Comparison of ENCODE assay signal across 13 cellular contexts in genomic region chr1:65528104-65528503, GRCh38.
DNase-seq lines count a peak whose midpoint lies in the region; ATAC-seq and TF ChIP-seq lines count a peak whose summit lies in the region.
"Had no signal": no experiment of that assay in that cellular context is flagged by ENCODE, and none has a peak within 500 bp of the region (broad histone marks: within the 10 kb centered on the region; RNA-seq: fewer than 3 reads in every experiment).

No MANE protein-coding gene starts in this region.

- H3K4me2 ChIP-seq in skeletal muscle satellite cell (ENCODE audit: low read length): peak overlapping the region; percentile 91

- H3K36me3 ChIP-seq in SK-N-MC (ENCODE audit: insufficient read depth, low read length) (no peaks in the 10 kb centered on the region), skeletal muscle satellite cell (ENCODE audit: insufficient read depth, low read length) (no peaks in the 10 kb centered on the region), SJCRH30 (no peaks in the 10 kb centered on the region)
- H3K36me3 ChIP-seq: heart right ventricle had no signal

- H3K9me3 ChIP-seq in SK-N-MC (ENCODE audit: low read depth, low read length) (no peaks in the 10 kb centered on the region; the same call in 1 of the 2 replicates), skeletal muscle satellite cell (replicated peaks; ENCODE audit: low read length) (no peaks in the 10 kb centered on the region), SJCRH30 (replicated peaks) (peaks cover 8% of the 10 kb centered on the region; the same call in 1 of the 2 replicates)

- DNase-seq in EL (peak; percentile 10), SK-N-MC (ENCODE audit: low read depth, low spot score) (no peak), fibroblast of pulmonary artery (ENCODE audit: low read depth) (no peak), SJCRH30 (no peak)
- DNase-seq: activated naive CD8-positive, alpha-beta T cell treated with anti-CD3 and anti-CD28 coated beads, Interleukin-2, amount 50 U/mL, for 24 hours; heart right ventricle; NCI-H1105 treated with DMSO at 0.1 percent for 48 hours; NCI-H526 treated with DMSO at 0.1 percent for 48 hours; posterior cingulate gyrus; Right ventricle myocardium superior had no signal

- H3K9ac ChIP-seq in SK-N-MC (ENCODE audit: insufficient read length) (no peak overlapping the region), skeletal muscle satellite cell (ENCODE audit: low read depth, low read length) (no peak overlapping the region)

- peak; percentile 28 for TF ChIP-seq CTCF in fibroblast of pulmonary artery (IDR thresholded peaks at IDR 0.05; ENCODE audit: low read length, missing control alignments)

- H3K27ac ChIP-seq in SK-N-MC: peak overlapping the region; percentile 71; the same call in 1 of the 2 replicates
- H3K27ac ChIP-seq in SJCRH30: no peak overlapping the region

- H3K4me1 ChIP-seq in skeletal muscle satellite cell (ENCODE audit: control insufficient read depth, insufficient read depth, low read length) (peaks cover 16% of the 10 kb centered on the region), SJCRH30 (peaks cover 13% of the 10 kb centered on the region; the same call in 1 of the 2 replicates)

- H3K27me3 ChIP-seq in skeletal muscle satellite cell (ENCODE audit: control insufficient read depth, insufficient read depth, low read length): no peaks in the 10 kb centered on the region
- no peaks in the 10 kb centered on the region for H3K27me3 ChIP-seq in SJCRH30

- ATAC-seq in HG02763 (IDR thresholded peaks at IDR 0.05; ENCODE audit: unreplicated experiment) (no peak), GM21619 (IDR thresholded peaks at IDR 0.05; ENCODE audit: unreplicated experiment) (no peak)
- ATAC-seq: activated naive CD8-positive, alpha-beta T cell treated with anti-CD3 and anti-CD28 coated beads, Interleukin-2, amount 50 U/mL, for 24 hours had no signal

- H3K4me3 ChIP-seq in SK-N-MC (peak overlapping the region; percentile 65), fibroblast of pulmonary artery (replicated peaks; ENCODE audit: low read depth, low read length) (no peak overlapping the region), skeletal muscle satellite cell (ENCODE audit: low read length) (peak overlapping the region; percentile 78), SJCRH30 (no peak overlapping the region)

Comparison
In these comparisons a context has a peak if more than half of its experiments do, and no peak if none do; other contexts are left out.
1. H3K4me3 ChIP-seq: peak in SK-N-MC (single experiment) and skeletal muscle satellite cell (single experiment); none in fibroblast of pulmonary artery (single experiment) and SJCRH30 (single experiment).